In genomic region chr4:153113061-153113837, GRCh38 we compare ENCODE assay signal across 12 cellular contexts.
DNase-seq lines count a peak whose midpoint lies in the region; ATAC-seq, FAIRE-seq and TF ChIP-seq lines count a peak whose summit lies in the region.
"Had no signal": no experiment of that assay in that cellular context is flagged by ENCODE, and none has a peak within 500 bp of the region (broad histone marks: within the 10 kb centered on the region; RNA-seq: fewer than 3 reads in every experiment).

No MANE protein-coding gene starts in this region.

- in situ Hi-C loops in IMR-90 (cut with MboI; ENCODE audit: low sequenced_read_pairs) (no loop called here), GM13977 (cut with MboI; ENCODE audit: low pct_unique_long_range_greater_than_20kb, low sequenced_read_pairs, unreplicated experiment) (no loop called here)

- H3K4me1 Mint-ChIP-seq in astrocyte (ENCODE audit: low read depth, unreplicated experiment) = no peaks in the 10 kb centered on the region

- CTCF ChIA-PET in IMR-90 (lab: Yijun Ruan, JAX) = interaction anchor here (0.5 to 1.4 kb wide), 3 partner anchors 30 to 1306 kb away, joined by 3 to 4 read pairs (median 4); no protein-coding TSS in a partner anchor

- H3K36me3 ChIP-seq in IMR-90 (ENCODE audit: control insufficient read depth, insufficient read depth, low read length) (no peaks in the 10 kb centered on the region), astrocyte (ENCODE audit: insufficient read depth, low read length) (no peaks in the 10 kb centered on the region)
- H3K36me3 ChIP-seq: lower lobe of right lung had no signal

- H3K23ac ChIP-seq in IMR-90 (ENCODE audit: low read depth, low read length) = no peak overlapping the region

- no peak overlapping the region for H2BK120ac ChIP-seq in IMR-90 (ENCODE audit: low read depth, low read length)

- dilution Hi-C loops in IMR-90 (cut with HindIII; ENCODE audit: low sequenced_read_pairs, unreplicated experiment) = no loop called here

- H4K8ac ChIP-seq in IMR-90 (ENCODE audit: low read depth in 2 of 2, low read length in 2 of 2) = no peak overlapping the region

- TF ChIP-seq RAD21 in IMR-90 (IDR thresholded peaks at IDR 0.05; ENCODE audit: low read length) = no peak

- no peaks in the 10 kb centered on the region for H3K36me3 Mint-ChIP-seq in activated naive CD4-positive, alpha-beta T cell treated with anti-CD3 and anti-CD28 coated beads, Interleukin-2, amount 50 U/mL, for 72 hours
- H3K36me3 Mint-ChIP-seq in astrocyte (ENCODE audit: low read depth, unreplicated experiment) = no peaks in the 10 kb centered on the region

- no peak overlapping the region for H3K4me2 ChIP-seq in IMR-90 (ENCODE audit: low read depth, low read length)
- H3K4me2 ChIP-seq in astrocyte (ENCODE audit: low read length) = peak overlapping the region; percentile 37

- H2AK9ac ChIP-seq in IMR-90 (replicated peaks; ENCODE audit: low read depth, low read length, poor library complexity) = no peak overlapping the region

- FAIRE-seq in astrocyte (lab: Jason Lieb, UNC) = no peak
- FAIRE-seq: G401.6 had no signal

- H3K14ac ChIP-seq in IMR-90 (replicated peaks; ENCODE audit: low read depth, low read length) = no peak overlapping the region

- H3K27ac ChIP-seq in IMR-90 (ENCODE audit: insufficient read depth, low read length) (no peak overlapping the region), astrocyte (ENCODE audit: low read depth, low read length) (no peak overlapping the region)
- H3K27ac ChIP-seq: lower lobe of right lung had no signal

- no peak overlapping the region for H4K91ac ChIP-seq in IMR-90 (ENCODE audit: insufficient read depth, low read depth, low read length)

- H3K4me1 ChIP-seq in IMR-90 (ENCODE audit: control insufficient read depth, insufficient read depth, low read length) (peaks cover 11% of the 10 kb centered on the region), astrocyte (ENCODE audit: insufficient read depth, low read length) (peaks cover 20% of the 10 kb centered on the region)

- intact Hi-C loops in IMR-90 (cut with micrococcal nuclease) (no loop called here), posterior vena cava (cut with DNase I) (loop anchor here in 1 of 2 donors (10.0 kb wide), 1 partner anchor 268 kb away; no protein-coding TSS in a partner anchor)

- no peak overlapping the region for H3K4me3 Mint-ChIP-seq in astrocyte (ENCODE audit: unreplicated experiment)

- H3K27ac Mint-ChIP-seq in activated naive CD4-positive, alpha-beta T cell treated with anti-CD3 and anti-CD28 coated beads, Interleukin-2, amount 50 U/mL, for 72 hours = no peak overlapping the region
- no peak overlapping the region for H3K27ac Mint-ChIP-seq in astrocyte (ENCODE audit: unreplicated experiment)

- no peak overlapping the region for H3K9ac ChIP-seq in IMR-90 (ENCODE audit: low read depth, low read length)
- no peak overlapping the region for H3K9ac ChIP-seq in astrocyte (ENCODE audit: low read length)

- H2AFZ ChIP-seq in IMR-90 (replicated peaks; ENCODE audit: low read length, poor library complexity) = no peak overlapping the region
- H2AFZ ChIP-seq in astrocyte (ENCODE audit: low read depth, low read length) = no peak overlapping the region

- H3K27me3 ChIP-seq in IMR-90 (ENCODE audit: control insufficient read depth, insufficient read depth, low read length) = peaks cover 20% of the 10 kb centered on the region
- H3K27me3 ChIP-seq in astrocyte (ENCODE audit: insufficient read depth, low read length) = no peaks in the 10 kb centered on the region

- POLR2A ChIA-PET in IMR-90 (lab: Charles Lee; ENCODE audit: unreplicated experiment) = no interaction called here

- H2BK5ac ChIP-seq in IMR-90 (ENCODE audit: low read depth, low read length, poor library complexity, severe bottlenecking) = no peak overlapping the region

- peak; percentile 1 to 24 for ATAC-seq in activated naive CD4-positive, alpha-beta T cell treated with anti-CD3 and anti-CD28 coated beads, Interleukin-2, amount 50 U/mL, for 72 hours
- ATAC-seq in IMR-90 (ENCODE audit: low read depth) = no peak
- ATAC-seq in HG02970 (IDR thresholded peaks at IDR 0.05; ENCODE audit: low FRiP score, unreplicated experiment) = no peak
- ATAC-seq: lower lobe of right lung had no signal

- no peak overlapping the region for H3K56ac ChIP-seq in IMR-90 (ENCODE audit: extremely low read depth, insufficient read depth, low read length)

- DNase-seq in activated naive CD4-positive, alpha-beta T cell treated with anti-CD3 and anti-CD28 coated beads, Interleukin-2, amount 50 U/mL, for 72 hours (ENCODE audit: low spot score in 2 of 2) = peak in 1 of 2 donors; percentile 60
- DNase-seq in activated naive CD4-positive, alpha-beta T cell treated with Interleukin-2 at 50 U/mL for 16 hours = no peak
- DNase-seq in IMR-90 (peak; percentile 29), astrocyte (ENCODE audit: low read depth) (peak; percentile 95), posterior vena cava (ENCODE audit: low spot score) (peak; percentile 19), GM13977 (ENCODE audit: low spot score) (no peak), superior temporal gyrus (ENCODE audit: extremely low spot score) (no peak)
- DNase-seq: amygdala, lower lobe of right lung, NCI-H2081 had no signal

- H3K79me2 ChIP-seq in astrocyte (ENCODE audit: insufficient read depth, low read length) = no peaks in the 10 kb centered on the region

- no TSS peak for BruUV-seq in IMR-90 (replicated peaks; lab: Mats Ljungman, UMichigan)

- no peak overlapping the region for H2BK20ac ChIP-seq in IMR-90 (ENCODE audit: low read depth, low read length)

- H3K18ac ChIP-seq in IMR-90 (ENCODE audit: low read depth, low read length) = no peak overlapping the region

- peaks cover 0 to 6% of the 10 kb centered on the region in 2 donors for H3K9me3 Mint-ChIP-seq in activated naive CD4-positive, alpha-beta T cell treated with anti-CD3 and anti-CD28 coated beads, Interleukin-2, amount 50 U/mL, for 72 hours
- H3K9me3 Mint-ChIP-seq in astrocyte (ENCODE audit: unreplicated experiment) = no peaks in the 10 kb centered on the region

- no peak for TF ChIP-seq POLR2A in IMR-90 (IDR thresholded peaks at IDR 0.05; ENCODE audit: low read depth, low read length)

- no peak overlapping the region for H2BK15ac ChIP-seq in IMR-90 (ENCODE audit: low read depth, low read length)

- peaks cover 6% of the 10 kb centered on the region for H3K9me1 ChIP-seq in IMR-90 (ENCODE audit: insufficient read depth, low read length)

- TF ChIP-seq CTCF in IMR-90 (conservative IDR thresholded peaks at IDR 0.05; ENCODE audit: low read depth, low read length) = no peak
- TF ChIP-seq CTCF in astrocyte (IDR thresholded peaks at IDR 0.05; ENCODE audit: insufficient read depth, low read depth, low read length) = no peak
- TF ChIP-seq CTCF in GM13977 (IDR thresholded peaks at IDR 0.05; ENCODE audit: extremely low read depth, insufficient read depth, missing control alignments) = no peak

- H4K20me1 ChIP-seq in IMR-90 (ENCODE audit: insufficient read depth, low read length) = no peaks in the 10 kb centered on the region; the same call in 1 of the 2 replicates
- H4K20me1 ChIP-seq in astrocyte (ENCODE audit: insufficient read depth, low read length) = no peaks in the 10 kb centered on the region

- no peak overlapping the region for H3K4ac ChIP-seq in IMR-90 (ENCODE audit: low read depth, low read length)

- no peak overlapping the region for H4K5ac ChIP-seq in IMR-90 (ENCODE audit: low read depth, low read length)

- no peaks in the 10 kb centered on the region for H3K9me3 ChIP-seq in IMR-90 (ENCODE audit: control insufficient read depth, insufficient read depth, low read length)
- H3K9me3 ChIP-seq in astrocyte (ENCODE audit: insufficient read depth, low read depth, low read length) = no peaks in the 10 kb centered on the region
- H3K9me3 ChIP-seq: lower lobe of right lung had no signal

- peaks cover 6% of the 10 kb centered on the region for H3K27me3 Mint-ChIP-seq in astrocyte (ENCODE audit: low read depth, unreplicated experiment)

- 89% methylated on average over 4 of the region's 8 CpGs; no CpG with 5 or more reads in 1 of the 2 experiments for WGBS in IMR-90 (ENCODE audit: extremely low coverage in 2 of 2, insufficient read length in 1 of 2), 2 experiments

- no peaks in the 10 kb centered on the region for H3K79me1 ChIP-seq in IMR-90 (ENCODE audit: low read depth in 1 of 2, low read length in 2 of 2)

- H3K4me3 ChIP-seq in IMR-90 (ENCODE audit: insufficient read depth, low read depth, low read length) (no peak overlapping the region), astrocyte (ENCODE audit: insufficient read depth, low read depth, low read length) (no peak overlapping the region)
- H3K4me3 ChIP-seq: lower lobe of right lung had no signal

- no peak overlapping the region for H2AK5ac ChIP-seq in IMR-90 (ENCODE audit: low read depth, low read length)

TF ChIP-seq in IMR-90, 13 proteins besides CTCF, POLR2A, EP300 and RAD21 (continues in another document):
- TF ChIP-seq MAZ (IDR thresholded peaks at IDR 0.05; ENCODE audit: borderline replicate concordance, low read depth, low read length) (no peak), MXI1 (IDR thresholded peaks at IDR 0.05; ENCODE audit: borderline replicate concordance, low read depth, low read length) (no peak), SMC3 (IDR thresholded peaks at IDR 0.05; ENCODE audit: low read depth, low read length) (no peak), MAFK (IDR thresholded peaks at IDR 0.05; ENCODE audit: low read depth, low read length) (no peak), RCOR1 (IDR thresholded peaks at IDR 0.05; ENCODE audit: insufficient replicate concordance, low read length) (no peak), FOS (IDR thresholded peaks at IDR 0.05; ENCODE audit: low read depth, low read length) (no peak), NFE2L2 (IDR thresholded peaks at IDR 0.05; ENCODE audit: low read depth, low read length) (no peak), BHLHE40 (IDR thresholded peaks at IDR 0.05; ENCODE audit: low read depth, low read length) (no peak), CEBPB (IDR thresholded peaks at IDR 0.05; ENCODE audit: low read depth, low read length) (no peak), CHD1 (IDR thresholded peaks at IDR 0.05; ENCODE audit: low read depth, low read length) (no peak), RFX5 (IDR thresholded peaks at IDR 0.05; ENCODE audit: low read depth, low read length) (no peak)
- TF ChIP-seq, protein P1, sequence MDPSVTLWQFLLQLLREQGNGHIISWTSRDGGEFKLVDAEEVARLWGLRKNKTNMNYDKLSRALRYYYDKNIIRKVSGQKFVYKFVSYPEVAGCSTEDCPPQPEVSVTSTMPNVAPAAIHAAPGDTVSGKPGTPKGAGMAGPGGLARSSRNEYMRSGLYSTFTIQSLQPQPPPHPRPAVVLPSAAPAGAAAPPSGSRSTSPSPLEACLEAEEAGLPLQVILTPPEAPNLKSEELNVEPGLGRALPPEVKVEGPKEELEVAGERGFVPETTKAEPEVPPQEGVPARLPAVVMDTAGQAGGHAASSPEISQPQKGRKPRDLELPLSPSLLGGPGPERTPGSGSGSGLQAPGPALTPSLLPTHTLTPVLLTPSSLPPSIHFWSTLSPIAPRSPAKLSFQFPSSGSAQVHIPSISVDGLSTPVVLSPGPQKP (IDR thresholded peaks at IDR 0.05; ENCODE audit: borderline replicate concordance, low read depth, low read length) = no peak

Comparison
In these comparisons a context has a peak if more than half of its experiments do, and no peak if none do; other contexts are left out.
1. ATAC-seq: peak in activated naive CD4-positive, alpha-beta T cell treated with anti-CD3 and anti-CD28 coated beads, Interleukin-2, amount 50 U/mL, for 72 hours (2 of 2); none in IMR-90 (single experiment) and HG02970 (single experiment).
2. DNase-seq: peak in IMR-90 (single experiment), astrocyte (single experiment) and posterior vena cava (single experiment); none in activated naive CD4-positive, alpha-beta T cell treated with Interleukin-2 at 50 U/mL for 16 hours (single experiment), GM13977 (single experiment) and superior temporal gyrus (single experiment).